Comparison of ENCODE assay signal across 8 cellular contexts in the genomic region with DNA sequence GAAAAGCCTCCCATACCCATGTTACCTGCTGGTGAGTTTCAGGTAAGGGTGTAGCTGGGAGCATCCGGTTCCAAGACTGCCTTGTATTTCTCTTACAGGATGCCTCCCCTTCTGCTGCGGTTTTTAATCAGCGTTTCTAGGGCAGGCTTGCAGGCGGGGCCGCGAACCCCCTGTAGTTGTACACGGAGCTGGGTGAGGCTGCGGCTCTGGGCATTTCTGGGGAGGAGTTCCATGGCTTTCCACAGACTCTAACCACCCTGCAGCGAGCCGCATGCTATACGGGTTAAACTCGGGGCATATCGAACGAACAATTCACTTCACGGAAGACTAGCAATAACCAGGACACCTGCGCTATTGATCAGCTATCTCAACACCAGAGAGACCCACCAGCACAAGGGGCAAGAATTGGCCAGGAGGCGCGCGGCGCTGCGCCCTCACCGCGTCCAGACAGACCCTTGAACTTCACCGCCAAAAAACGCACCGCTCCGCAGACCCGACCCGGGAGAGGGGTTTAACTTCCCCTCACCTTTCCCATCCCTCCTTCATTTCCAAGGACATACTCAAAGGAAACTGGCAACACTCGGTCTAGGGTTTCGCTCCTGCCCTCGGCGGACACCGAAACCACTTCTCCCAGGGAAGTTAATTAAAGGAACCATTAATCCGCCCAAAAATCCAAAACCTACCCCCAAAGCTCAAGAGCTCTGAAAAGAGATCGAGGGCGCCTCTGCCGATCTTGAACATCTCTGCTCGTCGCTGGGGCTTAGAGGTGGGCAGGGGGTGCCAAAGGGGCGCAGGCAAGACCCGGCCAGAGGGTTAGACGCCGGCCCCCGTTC. TPM values are rescaled to one million over a fixed set of nuclear protein-coding genes. Genes with fewer than 3 reads are reported as not detected.
DNase-seq lines count a peak whose midpoint lies in the region; ATAC-seq and TF ChIP-seq lines count a peak whose summit lies in the region.

No MANE protein-coding gene starts in this region.

- peak overlapping the region; percentile 92 for H3K4me3 Mint-ChIP-seq in CD8-positive, alpha-beta T cell
- peak overlapping the region; percentile 72 for H3K4me3 Mint-ChIP-seq in activated naive CD4-positive, alpha-beta T cell treated with anti-CD3 and anti-CD28 coated beads, Interleukin-2, amount 10 ng/mL, durations not matched to agents 7 days and 5 days

- POLR2A ChIA-PET in CD8-positive, alpha-beta T cell (lab: Charles Lee), result interaction anchor here (0.6 to 0.9 kb wide), 2 partner anchors 103 to 1806 kb away, joined by 3 read pairs; no protein-coding TSS in a partner anchor

- no peak for TF ChIP-seq EP300 in suprapubic skin (IDR thresholded peaks at IDR 0.05)

- intact Hi-C loops in CD8-positive, alpha-beta T cell (cut with DNase I, micrococcal nuclease), result loop anchor here (2.0 to 10.0 kb wide), 3 partner anchors 96 to 412 kb away; a partner anchor contains a TSS
- intact Hi-C loops in left colon (cut with DNase I, micrococcal nuclease), result no loop called here

- no peaks in the 10 kb centered on the region for H3K27me3 Mint-ChIP-seq in CD8-positive, alpha-beta T cell (ENCODE audit: low read depth)
- H3K27me3 Mint-ChIP-seq in activated naive CD4-positive, alpha-beta T cell treated with anti-CD3 and anti-CD28 coated beads, Interleukin-2, amount 10 ng/mL, durations not matched to agents 7 days and 5 days, result peaks cover 58% of the 10 kb centered on the region

- peak in 3 of 7 experiments; percentile 17 to 53 (median 18) for DNase-seq in CD8-positive, alpha-beta T cell
- DNase-seq in M059J (ENCODE audit: low read depth) (peak; percentile 14), left colon (peak in 1 of 2 donors; percentile 58), suprapubic skin (ENCODE audit: low spot score in 2 of 2) (no peak), NCI-H146 treated with DMSO at 0.1 percent for 48 hours (lab: John Stamatoyannopoulos, UW; ENCODE audit: unreplicated experiment) (no peak)
- DNase-seq in activated naive CD4-positive, alpha-beta T cell treated with anti-CD3 and anti-CD28 coated beads, Interleukin-2, amount 10 ng/mL, durations not matched to agents 7 days and 5 days, result peak; percentile 27

- H3K9me3 ChIP-seq in CD8-positive, alpha-beta T cell (ENCODE audit: low read length), result no peaks in the 10 kb centered on the region
- no peaks in the 10 kb centered on the region for H3K9me3 ChIP-seq in suprapubic skin

- under 1% methylated on average over 28 of the region's 45 CpGs for WGBS in suprapubic skin

- H3K4me3 ChIP-seq in CD8-positive, alpha-beta T cell (ENCODE audit: low read depth, low read length), result peak overlapping the region; percentile 72
- H3K4me3 ChIP-seq in suprapubic skin, result peak overlapping the region; percentile 57

- no peak for ATAC-seq in CD8-positive, alpha-beta T cell
- ATAC-seq in left colon, result peak; percentile 13
- ATAC-seq in HG03378 (IDR thresholded peaks at IDR 0.05; ENCODE audit: unreplicated experiment), result no peak
- ATAC-seq in GM18502 (IDR thresholded peaks at IDR 0.05; ENCODE audit: poor library complexity, unreplicated experiment), result no peak

- no peak overlapping the region for H3K27ac ChIP-seq in CD8-positive, alpha-beta T cell (ENCODE audit: low read depth, low read length)
- H3K27ac ChIP-seq in suprapubic skin, result peak overlapping the region; percentile 75

- H3K36me3 Mint-ChIP-seq in CD8-positive, alpha-beta T cell, result peaks cover 2% of the 10 kb centered on the region
- no peaks in the 10 kb centered on the region for H3K36me3 Mint-ChIP-seq in activated naive CD4-positive, alpha-beta T cell treated with anti-CD3 and anti-CD28 coated beads, Interleukin-2, amount 10 ng/mL, durations not matched to agents 7 days and 5 days

- CTCF ChIA-PET in CD8-positive, alpha-beta T cell (lab: Charles Lee), result interaction anchor here (0.9 to 2.3 kb wide), 8 partner anchors 9 to 94 kb away, joined by 3 to 6 read pairs (median 3); no protein-coding TSS in a partner anchor
- CTCF ChIA-PET in activated naive CD4-positive, alpha-beta T cell treated with anti-CD3 and anti-CD28 coated beads, Interleukin-2, amount 10 ng/mL, durations not matched to agents 7 days and 5 days (lab: Charles Lee), result interaction anchor here (1.0 to 2.0 kb wide), 5 partner anchors 11 to 251 kb away, joined by 3 to 9 read pairs (median 4); a partner anchor contains a TSS

- TF ChIP-seq POLR2A in suprapubic skin (IDR thresholded peaks at IDR 0.05), result no peak

- H3K36me3 ChIP-seq in CD8-positive, alpha-beta T cell (ENCODE audit: insufficient read depth, low read length), result no peaks in the 10 kb centered on the region
- no peaks in the 10 kb centered on the region for H3K36me3 ChIP-seq in suprapubic skin

- peak overlapping the region; percentile 86 for H3K27ac Mint-ChIP-seq in CD8-positive, alpha-beta T cell
- H3K27ac Mint-ChIP-seq in activated naive CD4-positive, alpha-beta T cell treated with anti-CD3 and anti-CD28 coated beads, Interleukin-2, amount 10 ng/mL, durations not matched to agents 7 days and 5 days, result no peak overlapping the region

- no peak for TF ChIP-seq CTCF in CD8-positive, alpha-beta T cell (IDR thresholded peaks at IDR 0.05)
- TF ChIP-seq CTCF in suprapubic skin (IDR thresholded peaks at IDR 0.05), result no peak

- H3K4me1 ChIP-seq in CD8-positive, alpha-beta T cell (ENCODE audit: insufficient read depth, low read length), result peaks cover 21% of the 10 kb centered on the region
- H3K4me1 ChIP-seq in suprapubic skin, result peaks cover 29% of the 10 kb centered on the region

- no peaks in the 10 kb centered on the region for H3K9me3 Mint-ChIP-seq in CD8-positive, alpha-beta T cell
- no peaks in the 10 kb centered on the region for H3K9me3 Mint-ChIP-seq in activated naive CD4-positive, alpha-beta T cell treated with anti-CD3 and anti-CD28 coated beads, Interleukin-2, amount 10 ng/mL, durations not matched to agents 7 days and 5 days

- no peaks in the 10 kb centered on the region for H3K27me3 ChIP-seq in CD8-positive, alpha-beta T cell (ENCODE audit: insufficient read depth, low read length)
- H3K27me3 ChIP-seq in suprapubic skin, result peaks cover 16% of the 10 kb centered on the region

- peaks cover 29% of the 10 kb centered on the region for H3K4me1 Mint-ChIP-seq in CD8-positive, alpha-beta T cell (ENCODE audit: low read depth)
- H3K4me1 Mint-ChIP-seq in activated naive CD4-positive, alpha-beta T cell treated with anti-CD3 and anti-CD28 coated beads, Interleukin-2, amount 10 ng/mL, durations not matched to agents 7 days and 5 days, result peaks cover 28% of the 10 kb centered on the region

RNA-seq across cellular contexts. Expression of a gene that starts 0.9 kb away (rescaled TPM):
- 1 to 10 TPM in 1 of 2 experiments, under 1 TPM in 1; 0.58 to 1.0 TPM for total RNA-seq in CD8-positive, alpha-beta T cell
- total RNA-seq in M059J (2014; rRNA removed; shearing (Covaris generic)), result 8.1 and 9.3 TPM in 2 replicates
- 10 to 100 TPM; 30.5 to 30.8 TPM for total RNA-seq in left colon
- total RNA-seq in suprapubic skin, result 10 to 100 TPM; 19.2 to 62.4 (median 41.7) TPM

Comparison
In these comparisons a context has a peak if more than half of its experiments do, and no peak if none do; other contexts are left out.
1. DNase-seq: peak in M059J (single experiment) and activated naive CD4-positive, alpha-beta T cell treated with anti-CD3 and anti-CD28 coated beads, Interleukin-2, amount 10 ng/mL, durations not matched to agents 7 days and 5 days (single experiment); none in suprapubic skin (0 of 2) and NCI-H146 treated with DMSO at 0.1 percent for 48 hours (single experiment).
2. intact Hi-C loops: an anchor here in CD8-positive, alpha-beta T cell (2.0 to 10.0 kb wide); none called in left colon.